In genomic region chr6:24322924-24323323, GRCh38 we compare ENCODE assay signal across 19 cellular contexts. TPM values are rescaled to one million over a fixed set of nuclear protein-coding genes. Genes with fewer than 3 reads are reported as not detected.
"Had no signal": no experiment of that assay in that cellular context is flagged by ENCODE, and none has a peak within 500 bp of the region (broad histone marks: within the 10 kb centered on the region; RNA-seq: fewer than 3 reads in every experiment).

No MANE protein-coding gene starts in this region.

- ATAC-seq: gastroesophageal sphincter, upper lobe of right lung had no signal

- H3K4me3 ChIP-seq: colonic mucosa, esophagus squamous epithelium, gastroesophageal sphincter, right atrium auricular region, suprapubic skin, tibial artery, upper lobe of right lung, vagina had no signal

- H3K27ac ChIP-seq: colonic mucosa, esophagus squamous epithelium, gastroesophageal sphincter, neutrophil, right atrium auricular region, suprapubic skin, tibial artery, upper lobe of right lung, vagina had no signal

- H3K36me3 Mint-ChIP-seq: naive B cell had no signal

- H3K4me1 ChIP-seq: colonic mucosa, esophagus squamous epithelium, gastroesophageal sphincter, right atrium auricular region, suprapubic skin, tibial artery, upper lobe of right lung, vagina had no signal

- H3K27me3 ChIP-seq: colonic mucosa, neutrophil, right atrium auricular region, suprapubic skin, upper lobe of right lung, vagina had no signal

- DNase-seq: colonic mucosa; dermis blood vessel endothelial cell; esophagus squamous epithelium; foreskin fibroblast; glutamatergic neuron; mammary epithelial cell; midbrain; naive B cell; posterior cingulate gyrus; small intestine; stimulated activated CD4-positive, alpha-beta T cell treated with anti-CD3 and anti-CD28 coated beads, Interleukin-2, amount 100 ng/mL, for 48 hours; stimulated activated naive CD4-positive, alpha-beta T cell treated with Interleukin-2 at 50 U/mL for 16 hours; tibial artery; upper lobe of right lung had no signal

- H3K9me3 ChIP-seq: colonic mucosa, esophagus squamous epithelium, gastroesophageal sphincter, neutrophil, right atrium auricular region, suprapubic skin, tibial artery, upper lobe of right lung, vagina had no signal

- H3K27ac Mint-ChIP-seq: naive B cell had no signal

- H3K4me1 Mint-ChIP-seq: naive B cell had no signal

- FAIRE-seq: small intestine had no signal

- H3K36me3 ChIP-seq: colonic mucosa, esophagus squamous epithelium, gastroesophageal sphincter, neutrophil, right atrium auricular region, suprapubic skin, tibial artery, upper lobe of right lung, vagina had no signal

- H3K4me3 Mint-ChIP-seq: naive B cell had no signal

RNA-seq across cellular contexts. Expression of gene DCDC2, which starts 34.9 kb away (rescaled TPM):
- total RNA-seq: right atrium auricular region, vagina had no signal
